32 cellular contexts compared by ENCODE assay signal in genomic region chr3:179703816-179704215, GRCh38.
"Had no signal": no experiment of that assay in that cellular context is flagged by ENCODE, and none has a peak within 500 bp of the region (broad histone marks: within the 10 kb centered on the region; RNA-seq: fewer than 3 reads in every experiment).

No MANE protein-coding gene starts in this region.

- H3K4me1 ChIP-seq: Peyer's patch had no signal

- H3K9me3 ChIP-seq: MG63, Peyer's patch had no signal

- H3K27me3 Mint-ChIP-seq: activated CD4-positive, alpha-beta memory T cell treated with anti-CD3 and anti-CD28 coated beads, Interleukin-2, amount 10 ng/mL, durations not matched to agents 7 days and 5 days; activated CD8-positive, alpha-beta memory T cell treated with anti-CD3 and anti-CD28 coated beads, Interleukin-2, amount 10 ng/mL, durations not matched to agents 7 days and 5 days; activated naive CD4-positive, alpha-beta T cell treated with anti-CD3 and anti-CD28 coated beads, Interleukin-2, amount 10 ng/mL, durations not matched to agents 7 days and 5 days; activated naive CD8-positive, alpha-beta T cell; activated naive CD8-positive, alpha-beta T cell treated with anti-CD3 and anti-CD28 coated beads, Interleukin-2, amount 50 U/mL, for 24 hours; T-cell; T-helper 17 cell had no signal

- H3K4me1 Mint-ChIP-seq: activated naive CD4-positive, alpha-beta T cell treated with anti-CD3 and anti-CD28 coated beads, Interleukin-2, amount 10 ng/mL, durations not matched to agents 7 days and 5 days; activated naive CD8-positive, alpha-beta T cell treated with anti-CD3 and anti-CD28 coated beads, Interleukin-2, amount 50 U/mL, for 24 hours; T-cell had no signal

- H3K27me3 ChIP-seq: MG63, Peyer's patch had no signal

- H3K36me3 ChIP-seq: Peyer's patch had no signal

- DNase-seq: activated CD4-positive, alpha-beta memory T cell treated with anti-CD3 and anti-CD28 coated beads, Interleukin-2, amount 10 ng/mL, durations not matched to agents 7 days and 5 days; activated CD4-positive, alpha-beta T cell treated with anti-CD3 and anti-CD28 coated beads for 1 hour; activated CD4-positive, alpha-beta T cell treated with anti-CD3 and anti-CD28 coated beads for 48 hours; activated CD4-positive, CD25-positive, alpha-beta regulatory T cell; activated CD8-positive, alpha-beta memory T cell treated with anti-CD3 and anti-CD28 coated beads for 24 hours; activated CD8-positive, alpha-beta memory T cell treated with anti-CD3 and anti-CD28 coated beads, Interleukin-2, amount 10 ng/mL, durations not matched to agents 7 days and 5 days; activated CD8-positive, alpha-beta memory T cell treated with anti-CD3 and anti-CD28 coated beads, Interleukin-2, amount 50 U/mL, for 48 hours; activated effector memory CD4-positive, alpha-beta T cell treated with Interleukin-2 at 50 U/mL for 16 hours; activated naive CD4-positive, alpha-beta T cell treated with anti-CD3 and anti-CD28 coated beads, Interleukin-2, amount 10 ng/mL, durations not matched to agents 7 days and 5 days; activated naive CD8-positive, alpha-beta T cell treated with anti-CD3 and anti-CD28 coated beads, Interleukin-2, amount 50 U/mL, for 24 hours; activated T-cell treated with anti-CD3 and anti-CD28 coated beads, Interleukin-2, amount 50 U/mL, for 48 hours; amniotic stem cell; aorta; MG63; NCI-H1048; NCI-H1105 treated with DMSO at 0.1 percent for 48 hours; NCI-H1436; NCI-H1694; NCI-H2029; NCI-H345; NCI-H524 treated with DMSO at 0.1 percent for 48 hours; NK-92 treated with Interleukin-12 subunit alpha and Interleukin-12 subunit beta, amount 100 ng/mL, for 24 hours; PC-3; Peyer's patch; RPMI8226; SIG-M5; T-cell; T-helper 17 cell had no signal

- H3K27ac ChIP-seq: Peyer's patch, VCaP had no signal

- H3K4me3 ChIP-seq: K562, MG63, Peyer's patch had no signal

- H3K4me3 Mint-ChIP-seq: activated CD4-positive, alpha-beta memory T cell treated with anti-CD3 and anti-CD28 coated beads, Interleukin-2, amount 10 ng/mL, durations not matched to agents 7 days and 5 days; activated CD8-positive, alpha-beta memory T cell treated with anti-CD3 and anti-CD28 coated beads, Interleukin-2, amount 10 ng/mL, durations not matched to agents 7 days and 5 days; activated naive CD4-positive, alpha-beta T cell treated with anti-CD3 and anti-CD28 coated beads, Interleukin-2, amount 10 ng/mL, durations not matched to agents 7 days and 5 days; activated naive CD8-positive, alpha-beta T cell; activated naive CD8-positive, alpha-beta T cell treated with anti-CD3 and anti-CD28 coated beads, Interleukin-2, amount 50 U/mL, for 24 hours; T-cell; T-helper 17 cell had no signal

- ATAC-seq: activated CD8-positive, alpha-beta memory T cell treated with anti-CD3 and anti-CD28 coated beads, Interleukin-2, amount 10 ng/mL, durations not matched to agents 7 days and 5 days; activated naive CD8-positive, alpha-beta T cell treated with anti-CD3 and anti-CD28 coated beads, Interleukin-2, amount 50 U/mL, for 24 hours; K562; PC-3; SK-N-SH treated with all-trans-retinoic acid at 6 μM for 48 hours; T-cell; T-helper 17 cell had no signal

- H3K9me3 Mint-ChIP-seq: activated CD4-positive, alpha-beta memory T cell treated with anti-CD3 and anti-CD28 coated beads, Interleukin-2, amount 10 ng/mL, durations not matched to agents 7 days and 5 days; activated naive CD4-positive, alpha-beta T cell treated with anti-CD3 and anti-CD28 coated beads, Interleukin-2, amount 10 ng/mL, durations not matched to agents 7 days and 5 days; activated naive CD8-positive, alpha-beta T cell treated with anti-CD3 and anti-CD28 coated beads, Interleukin-2, amount 50 U/mL, for 24 hours; T-cell had no signal

- H3K27ac Mint-ChIP-seq: activated CD4-positive, alpha-beta memory T cell treated with anti-CD3 and anti-CD28 coated beads, Interleukin-2, amount 10 ng/mL, durations not matched to agents 7 days and 5 days; activated CD8-positive, alpha-beta memory T cell treated with anti-CD3 and anti-CD28 coated beads, Interleukin-2, amount 10 ng/mL, durations not matched to agents 7 days and 5 days; activated naive CD4-positive, alpha-beta T cell treated with anti-CD3 and anti-CD28 coated beads, Interleukin-2, amount 10 ng/mL, durations not matched to agents 7 days and 5 days; activated naive CD8-positive, alpha-beta T cell; activated naive CD8-positive, alpha-beta T cell treated with anti-CD3 and anti-CD28 coated beads, Interleukin-2, amount 50 U/mL, for 24 hours; T-cell; T-helper 17 cell had no signal
